In genomic region chr1:74474585-74474984, GRCh38 we compare ENCODE assay signal across 19 cellular contexts. TPM values are rescaled to one million over a fixed set of nuclear protein-coding genes. Genes with fewer than 3 reads are reported as not detected.
DNase-seq lines count a peak whose midpoint lies in the region; ATAC-seq and TF ChIP-seq lines count a peak whose summit lies in the region.
"Had no signal": no experiment of that assay in that cellular context is flagged by ENCODE, and none has a peak within 500 bp of the region (broad histone marks: within the 10 kb centered on the region; RNA-seq: fewer than 3 reads in every experiment).

No MANE protein-coding gene starts in this region.

- H3K9me3 Mint-ChIP-seq in activated T-helper 1 cell treated with anti-CD3 and anti-CD28 coated beads, Interleukin-12 subunit alpha, Interleukin-12 subunit beta, Interleukin-2, Interleukin-4 antibody, amounts not matched to agents 30 ng/mL and 10 ng/mL and 1 ng/mL, durations not matched to agents 14 hours and 24 hours and 36 hours = no peaks in the 10 kb centered on the region
- H3K9me3 Mint-ChIP-seq: CD14-positive monocyte; CD8-positive, alpha-beta T cell; H9 had no signal

- H3K27me3 Mint-ChIP-seq in activated T-helper 1 cell treated with anti-CD3 and anti-CD28 coated beads, Interleukin-12 subunit alpha, Interleukin-12 subunit beta, Interleukin-2, Interleukin-4 antibody, amounts not matched to agents 30 ng/mL and 10 ng/mL and 1 ng/mL, durations not matched to agents 14 hours and 24 hours and 36 hours (ENCODE audit: insufficient read depth) = no peaks in the 10 kb centered on the region

- no peak overlapping the region for H3K4me3 Mint-ChIP-seq in activated T-helper 1 cell treated with anti-CD3 and anti-CD28 coated beads, Interleukin-12 subunit alpha, Interleukin-12 subunit beta, Interleukin-2, Interleukin-4 antibody, amounts not matched to agents 30 ng/mL and 10 ng/mL and 1 ng/mL, durations not matched to agents 14 hours and 24 hours and 36 hours
- H3K4me3 Mint-ChIP-seq: CD14-positive monocyte; CD8-positive, alpha-beta T cell; H9 had no signal

- no peak overlapping the region for H3K27ac ChIP-seq in SK-N-SH (ENCODE audit: low read depth in 2 of 2, low read length in 1 of 2)
- H3K27ac ChIP-seq in caudate nucleus (ENCODE audit: low read depth, low read length) = peak overlapping the region; percentile 48
- H3K27ac ChIP-seq in neural cell (ENCODE audit: low read length) = peak overlapping the region; percentile 77
- H3K27ac ChIP-seq: 22Rv1 had no signal

- H2AFZ ChIP-seq in SK-N-SH (ENCODE audit: low read depth) = no peak overlapping the region
- no peak overlapping the region for H2AFZ ChIP-seq in neural cell (ENCODE audit: low read depth, low read length)

- intact Hi-C loops in activated T-helper 1 cell treated with anti-CD3 and anti-CD28 coated beads, Interleukin-12 subunit alpha, Interleukin-12 subunit beta, Interleukin-2, Interleukin-4 antibody, amounts not matched to agents 30 ng/mL and 10 ng/mL and 1 ng/mL, durations not matched to agents 14 hours and 24 hours and 36 hours (cut with micrococcal nuclease) = no loop called here

- CTCF ChIA-PET in SK-N-SH (lab: Yijun Ruan, JAX) = interaction anchor here (0.8 to 1.1 kb wide), 2 partner anchors 29 to 206 kb away, joined by 3 to 4 read pairs; no protein-coding TSS in a partner anchor

- H3K9me3 ChIP-seq in SK-N-SH (no peaks in the 10 kb centered on the region), neural cell (ENCODE audit: low read length) (no peaks in the 10 kb centered on the region)

- H3F3A ChIP-seq in SK-N-SH (replicated peaks; ENCODE audit: insufficient read depth) = no peaks in the 10 kb centered on the region
- H3F3A ChIP-seq in neural cell (ENCODE audit: insufficient read depth, low read length, poor library complexity, severe bottlenecking) = peaks cover 7% of the 10 kb centered on the region

- no peak overlapping the region for H3K27ac Mint-ChIP-seq in activated T-helper 1 cell treated with anti-CD3 and anti-CD28 coated beads, Interleukin-12 subunit alpha, Interleukin-12 subunit beta, Interleukin-2, Interleukin-4 antibody, amounts not matched to agents 30 ng/mL and 10 ng/mL and 1 ng/mL, durations not matched to agents 14 hours and 24 hours and 36 hours
- H3K27ac Mint-ChIP-seq: CD14-positive monocyte; CD8-positive, alpha-beta T cell; H9 had no signal

- H3K36me3 Mint-ChIP-seq in activated T-helper 1 cell treated with anti-CD3 and anti-CD28 coated beads, Interleukin-12 subunit alpha, Interleukin-12 subunit beta, Interleukin-2, Interleukin-4 antibody, amounts not matched to agents 30 ng/mL and 10 ng/mL and 1 ng/mL, durations not matched to agents 14 hours and 24 hours and 36 hours (ENCODE audit: low read depth) = no peaks in the 10 kb centered on the region
- H3K36me3 Mint-ChIP-seq: CD14-positive monocyte; CD8-positive, alpha-beta T cell had no signal

- ATAC-seq in SK-N-SH treated with all-trans-retinoic acid at 6 μM for 48 hours (no peak), HG03196 (IDR thresholded peaks at IDR 0.05; ENCODE audit: unreplicated experiment) (no peak)
- ATAC-seq: CD8-positive, alpha-beta T cell had no signal

- no peak for TF ChIP-seq EP300 in SK-N-SH (IDR thresholded peaks at IDR 0.05; ENCODE audit: borderline replicate concordance in 1 of 2, low read depth in 1 of 2, low read length in 1 of 2)
- TF ChIP-seq EP300 in neural cell (conservative IDR thresholded peaks at IDR 0.05; ENCODE audit: poor library complexity, severe bottlenecking) = peak; percentile 98

- TF ChIP-seq RAD21 in SK-N-SH (IDR thresholded peaks at IDR 0.05; ENCODE audit: low read length) = no peak
- TF ChIP-seq RAD21 in neural cell (conservative IDR thresholded peaks at IDR 0.05) = no peak

- POLR2A ChIA-PET in SK-N-SH (lab: Yijun Ruan, JAX) = no interaction called here

- H3K9me2 ChIP-seq in SK-N-SH (no peaks in the 10 kb centered on the region), neural cell (ENCODE audit: insufficient read depth, low read length) (no peaks in the 10 kb centered on the region)

- H3K4me3 ChIP-seq in SK-N-SH (ENCODE audit: low read depth in 2 of 2, low read length in 1 of 2) (no peak overlapping the region), neural cell (ENCODE audit: low read length) (peak overlapping the region; percentile 45)

- TF ChIP-seq CTCF in SK-N-SH (IDR thresholded peaks at IDR 0.05) = no peak
- no peak for TF ChIP-seq CTCF in neural cell (IDR thresholded peaks at IDR 0.05; ENCODE audit: poor library complexity, severe bottlenecking)

- H3K9ac ChIP-seq in SK-N-SH (no peak overlapping the region), neural cell (ENCODE audit: low read length) (peak overlapping the region; percentile 34)

- H3K4me1 ChIP-seq in SK-N-SH (ENCODE audit: control insufficient read depth in 1 of 2, insufficient read depth in 2 of 2, low read depth in 1 of 2, low read length in 1 of 2) = no peaks in the 10 kb centered on the region

- H3K79me2 ChIP-seq in SK-N-SH (ENCODE audit: insufficient read depth) (no peaks in the 10 kb centered on the region), neural cell (replicated peaks; ENCODE audit: insufficient read depth, low read length) (no peaks in the 10 kb centered on the region)

- 42% methylated on average over 6 of the region's 6 CpGs for WGBS in SK-N-SH (ENCODE audit: low lambda C conversion rate)

- H3K4me2 ChIP-seq in SK-N-SH (no peak overlapping the region), neural cell (ENCODE audit: low read length) (peak overlapping the region; percentile 29)

- H3K36me3 ChIP-seq in SK-N-SH (replicated peaks in 1 of 2; ENCODE audit: control insufficient read depth in 1 of 2, insufficient read depth in 2 of 2, low read length in 1 of 2) (no peaks in the 10 kb centered on the region), neural cell (ENCODE audit: insufficient read depth, low read length) (no peaks in the 10 kb centered on the region)

- DNase-seq in SK-N-SH (no peak), caudate nucleus (lab: John Stamatoyannopoulos, UW) (peak in 4 of 61 donors; percentile 6 to 42 (median 13)), hepatic stellate cell (ENCODE audit: low spot score) (no peak)
- DNase-seq in stimulated activated naive CD4-positive, alpha-beta T cell (lab: John Stamatoyannopoulos, UW) = no peak
- DNase-seq in activated T-helper 1 cell treated with anti-CD3 and anti-CD28 coated beads, Interleukin-12 subunit alpha, Interleukin-12 subunit beta, Interleukin-2, Interleukin-4 antibody, amounts not matched to agents 30 ng/mL and 10 ng/mL and 1 ng/mL, durations not matched to agents 14 hours and 24 hours and 36 hours (ENCODE audit: low spot score) = no peak
- DNase-seq: CD8-positive, alpha-beta T cell; COR-L47; DMS153; DMS79 treated with DMSO at 0.1 percent for 48 hours; EL; GOT3; H9 had no signal

- H4K20me1 ChIP-seq in SK-N-SH (ENCODE audit: insufficient read depth) (no peaks in the 10 kb centered on the region), neural cell (ENCODE audit: insufficient read depth) (no peaks in the 10 kb centered on the region)

- no peaks in the 10 kb centered on the region for H3K27me3 ChIP-seq in SK-N-SH (ENCODE audit: insufficient read depth)
- H3K27me3 ChIP-seq in neural cell (ENCODE audit: insufficient read depth, low read depth, low read length) = no peaks in the 10 kb centered on the region

- no peaks in the 10 kb centered on the region for H3K4me1 Mint-ChIP-seq in activated T-helper 1 cell treated with anti-CD3 and anti-CD28 coated beads, Interleukin-12 subunit alpha, Interleukin-12 subunit beta, Interleukin-2, Interleukin-4 antibody, amounts not matched to agents 30 ng/mL and 10 ng/mL and 1 ng/mL, durations not matched to agents 14 hours and 24 hours and 36 hours (ENCODE audit: low read depth)
- H3K4me1 Mint-ChIP-seq: CD14-positive monocyte had no signal

TF ChIP-seq in SK-N-SH treated with all-trans-retinoic acid at 6 μM for 48 hours, 23 proteins besides CTCF, POLR2A, EP300 and RAD21 (continues in another document):
- TF ChIP-seq ZFP3 (CRISPR knock-in tag; IDR thresholded peaks at IDR 0.05) = no peak
- no peak for TF ChIP-seq ESRRG (CRISPR knock-in tag; IDR thresholded peaks at IDR 0.05)
- no peak for TF ChIP-seq OSR1 (CRISPR knock-in tag; IDR thresholded peaks at IDR 0.05)

TF ChIP-seq in SK-N-SH, 30 proteins besides CTCF, POLR2A, EP300 and RAD21 (continues in another document):
- no peak for TF ChIP-seq GATA2 (CRISPR knock-in tag; IDR thresholded peaks at IDR 0.05)
- no peak for TF ChIP-seq PBX3 (IDR thresholded peaks at IDR 0.05)
- no peak for TF ChIP-seq FOXJ3 (CRISPR knock-in tag; IDR thresholded peaks at IDR 0.05)

TF ChIP-seq in neural cell, 6 proteins besides CTCF, POLR2A, EP300 and RAD21 (continues in another document):
- TF ChIP-seq POLR2AphosphoS5 (IDR thresholded peaks at IDR 0.05) (peak; percentile 90), REST (IDR thresholded peaks at IDR 0.05; ENCODE audit: borderline replicate concordance) (peak; percentile 100)

RNA-seq across cellular contexts. Expression of gene LRRC53, which starts 37.8 kb away (rescaled TPM):
- polyA plus RNA-seq in SK-N-SH (2012; rRNA removed) (not detected in 2 replicates), neural cell (not detected in 2 replicates)
- polyA plus RNA-seq in SK-N-SH (2012; cell fraction: cytosol; rRNA removed) = not detected in 2 replicates
- 0.01 TPM in 1 of 2 replicates, not detected in the other for polyA plus RNA-seq in SK-N-SH (2012; cell fraction: nucleus; rRNA removed)
- polyA minus RNA-seq in neural cell = not detected in 2 replicates
- not detected in 2 replicates for total RNA-seq in activated T-helper 1 cell treated with anti-CD3 and anti-CD28 coated beads, Interleukin-12 subunit alpha, Interleukin-12 subunit beta, Interleukin-2, Interleukin-4 antibody, amounts not matched to agents 30 ng/mL and 10 ng/mL and 1 ng/mL, durations not matched to agents 14 hours and 24 hours and 36 hours
- total RNA-seq: A673; CD8-positive, alpha-beta T cell; H9 had no signal
- polyA plus RNA-seq: BJ, CD14-positive monocyte had no signal

Comparison
In these comparisons a context has a peak if more than half of its experiments do, and no peak if none do; other contexts are left out.
1. H3K27ac ChIP-seq: peak in caudate nucleus (single experiment) and neural cell (single experiment); none in SK-N-SH (0 of 2).